Comparison of ENCODE assay signal across 8 cellular contexts in the genomic region with DNA sequence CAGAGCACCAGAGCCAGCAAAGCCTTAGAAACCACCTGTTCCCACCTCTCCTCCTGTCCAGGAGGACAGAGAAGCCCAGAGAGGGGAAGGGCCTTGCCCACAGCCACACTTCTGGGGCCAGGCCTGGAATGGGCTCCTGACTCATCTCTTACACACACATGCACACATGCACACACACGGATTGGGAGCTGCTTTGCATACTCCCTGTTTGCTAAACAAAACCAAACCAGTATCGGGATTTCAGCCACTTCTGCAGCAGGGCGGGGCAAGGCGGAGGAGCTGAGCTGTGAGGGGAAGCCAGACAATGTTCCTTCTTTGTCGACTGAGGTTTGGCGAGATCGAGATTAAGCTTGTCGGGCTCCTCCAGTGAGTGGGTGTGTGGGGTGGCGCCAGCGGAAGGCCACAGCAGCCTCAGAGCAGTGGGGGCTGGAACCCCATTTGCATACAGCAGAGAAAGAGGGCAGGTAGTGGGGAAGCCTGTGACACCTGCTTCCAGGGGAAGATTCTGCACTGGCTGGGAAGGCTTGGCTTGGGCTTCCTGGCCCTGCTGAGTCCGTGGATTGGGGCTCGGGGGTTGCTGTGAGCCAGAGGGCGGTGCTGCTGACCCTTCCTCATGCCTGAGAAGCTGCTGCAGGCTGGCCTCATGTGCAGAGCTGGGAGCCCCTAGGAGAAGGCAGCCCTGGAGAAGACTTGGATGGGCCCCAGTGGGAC.
DNase-seq lines count a peak whose midpoint lies in the region; ATAC-seq and TF ChIP-seq lines count a peak whose summit lies in the region.

No MANE protein-coding gene starts in this region.

- TF ChIP-seq CTCF in DOHH2 (IDR thresholded peaks at IDR 0.05; ENCODE audit: low read depth, low read length, poor library complexity, severe bottlenecking) = no peak

- no peaks in the 10 kb centered on the region for H3F3A ChIP-seq in DOHH2 (ENCODE audit: control insufficient read depth, insufficient read depth)

- H4K20me1 ChIP-seq in DOHH2 (ENCODE audit: control insufficient read depth, insufficient read depth, low read depth, low read length) = no peaks in the 10 kb centered on the region

- no peaks in the 10 kb centered on the region for H3K79me2 ChIP-seq in DOHH2 (ENCODE audit: control insufficient read depth, low read length)

- DNase-seq in UCSD-AML1 (lab: John Stamatoyannopoulos, UW; ENCODE audit: unreplicated experiment) = peak; percentile 81
- DNase-seq in left kidney (ENCODE audit: low read depth, low spot score) = peak; percentile 63
- DNase-seq in NCI-H524 (lab: John Stamatoyannopoulos, UW) = no peak
- no peak for DNase-seq in NCI-H2081 (lab: John Stamatoyannopoulos, UW)

- H3K27ac ChIP-seq in DOHH2 (ENCODE audit: low read depth, low read length) = no peak overlapping the region

- peak overlapping the region; percentile 36 for H3K4me3 ChIP-seq in DOHH2 (ENCODE audit: low read length)

- ATAC-seq in HG02588 (IDR thresholded peaks at IDR 0.05; ENCODE audit: unreplicated experiment) = peak; percentile 51
- no peak for ATAC-seq in activated CD4-positive, CD25-positive, alpha-beta regulatory T cell treated with anti-CD3 and anti-CD28 coated beads, Interleukin-2, amount 50 U/mL, for 24 hours
- no peak for ATAC-seq in HG03571 (IDR thresholded peaks at IDR 0.05; ENCODE audit: unreplicated experiment)

- H3K4me1 ChIP-seq in DOHH2 (ENCODE audit: control insufficient read depth, low read length) = peaks cover 40% of the 10 kb centered on the region

- H3K9me3 ChIP-seq in DOHH2 (ENCODE audit: control insufficient read depth, insufficient read depth, low read length) = no peaks in the 10 kb centered on the region

- peak overlapping the region; percentile 61 for H3K4me2 ChIP-seq in DOHH2 (ENCODE audit: low read length)

- H3K27me3 ChIP-seq in DOHH2 (ENCODE audit: control insufficient read depth, low read length) = peaks cover 14% of the 10 kb centered on the region

- no peaks in the 10 kb centered on the region for H3K9me2 ChIP-seq in DOHH2 (replicated peaks; ENCODE audit: control insufficient read depth, low read length)

- peaks cover 9% of the 10 kb centered on the region for H3K36me3 ChIP-seq in DOHH2 (ENCODE audit: control insufficient read depth, low read length)

Comparison
In these comparisons a context has a peak if more than half of its experiments do, and no peak if none do; other contexts are left out.
1. DNase-seq: peak in UCSD-AML1 (single experiment) and left kidney (single experiment); none in NCI-H524 (0 of 2) and NCI-H2081 (0 of 2).